In the genomic region with DNA sequence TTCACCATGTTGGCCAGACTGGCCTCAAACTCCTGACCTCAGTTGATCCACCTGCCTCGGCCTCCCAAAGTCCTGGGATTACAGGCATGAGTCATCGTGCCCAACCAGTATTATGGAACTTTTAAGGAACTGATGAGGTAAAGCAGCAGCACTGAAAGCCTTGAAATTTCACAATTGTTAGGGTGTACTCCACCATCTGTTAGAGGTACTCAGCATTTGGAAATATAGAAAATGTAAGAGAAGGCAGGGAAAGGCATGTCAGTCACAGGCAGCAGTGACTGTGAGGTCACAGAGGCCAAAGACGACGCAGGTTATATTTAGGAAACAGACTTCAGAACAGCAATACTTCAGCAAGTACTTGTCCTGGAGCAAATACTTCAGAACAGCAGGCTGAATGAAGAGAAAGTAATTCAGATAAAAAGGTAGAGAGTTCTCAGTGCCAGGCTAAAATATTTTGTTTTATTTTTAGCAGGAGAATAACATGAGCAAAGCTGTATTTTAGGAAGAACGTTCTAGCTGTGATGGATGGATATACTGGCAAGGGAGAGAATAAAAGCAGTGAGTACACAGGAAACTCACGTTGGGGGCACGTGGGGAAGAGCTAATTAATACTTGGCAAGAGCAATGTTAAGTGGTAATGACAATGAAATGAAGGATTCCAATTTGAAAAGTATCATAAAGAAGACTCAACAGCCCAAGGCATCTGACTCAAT, we compare ENCODE assay signal across 13 cellular contexts.
DNase-seq lines count a peak whose midpoint lies in the region; ATAC-seq and TF ChIP-seq lines count a peak whose summit lies in the region.
"Had no signal": no experiment of that assay in that cellular context is flagged by ENCODE, and none has a peak within 500 bp of the region (broad histone marks: within the 10 kb centered on the region; RNA-seq: fewer than 3 reads in every experiment).

No MANE protein-coding gene starts in this region.

- no peaks in the 10 kb centered on the region for H3K27me3 ChIP-seq in HL-60 (ENCODE audit: insufficient read depth, poor library complexity, severe bottlenecking)
- H3K27me3 ChIP-seq: body of pancreas had no signal

- peak; percentile 59 to 85 for DNase-seq in HL-60 (ENCODE audit: low read depth in 1 of 2, low spot score in 1 of 2)
- DNase-seq in SKM-1 treated with dmso at 0.1 percent for 144 hours (lab: John Stamatoyannopoulos, UW; ENCODE audit: unreplicated experiment): peak; percentile 67
- DNase-seq in foreskin fibroblast: peak; percentile 4 to 34
- DNase-seq in skeletal muscle cell (ENCODE audit: low read depth): peak; percentile 37
- DNase-seq in NCI-H1048 (lab: John Stamatoyannopoulos, UW): no peak
- DNase-seq: activated CD4-positive, alpha-beta T cell treated with anti-CD3 and anti-CD28 coated beads for 48 hours; body of pancreas; CD4-positive, CD25-positive, alpha-beta regulatory T cell; GF-D8; HFFc6; NCI-H1930 had no signal

- no peak for ATAC-seq in GM18502 (IDR thresholded peaks at IDR 0.05; ENCODE audit: poor library complexity, unreplicated experiment)
- no peak for ATAC-seq in HG03460 (IDR thresholded peaks at IDR 0.05; ENCODE audit: unreplicated experiment)
- ATAC-seq: body of pancreas had no signal

- H3K27ac ChIP-seq in HL-60 (replicated peaks): peak overlapping the region; percentile 26; the same call in 1 of the 2 replicates
- H3K27ac ChIP-seq: body of pancreas had no signal

- TF ChIP-seq CTCF in HL-60 (IDR thresholded peaks at IDR 0.05; ENCODE audit: insufficient read depth, low read length) (no peak), foreskin fibroblast (IDR thresholded peaks at IDR 0.05; ENCODE audit: low read depth, low read length) (no peak)

- H3K4me3 ChIP-seq in HL-60 (replicated peaks; ENCODE audit: insufficient read depth, low read length) (no peak overlapping the region), foreskin fibroblast (ENCODE audit: low read depth in 1 of 2, low read length in 2 of 2) (no peak overlapping the region), skeletal muscle cell (ENCODE audit: low read depth, low read length) (no peak overlapping the region)
- H3K4me3 ChIP-seq: body of pancreas had no signal
